ENCODE assay signal across 24 cellular contexts in the genomic region with DNA sequence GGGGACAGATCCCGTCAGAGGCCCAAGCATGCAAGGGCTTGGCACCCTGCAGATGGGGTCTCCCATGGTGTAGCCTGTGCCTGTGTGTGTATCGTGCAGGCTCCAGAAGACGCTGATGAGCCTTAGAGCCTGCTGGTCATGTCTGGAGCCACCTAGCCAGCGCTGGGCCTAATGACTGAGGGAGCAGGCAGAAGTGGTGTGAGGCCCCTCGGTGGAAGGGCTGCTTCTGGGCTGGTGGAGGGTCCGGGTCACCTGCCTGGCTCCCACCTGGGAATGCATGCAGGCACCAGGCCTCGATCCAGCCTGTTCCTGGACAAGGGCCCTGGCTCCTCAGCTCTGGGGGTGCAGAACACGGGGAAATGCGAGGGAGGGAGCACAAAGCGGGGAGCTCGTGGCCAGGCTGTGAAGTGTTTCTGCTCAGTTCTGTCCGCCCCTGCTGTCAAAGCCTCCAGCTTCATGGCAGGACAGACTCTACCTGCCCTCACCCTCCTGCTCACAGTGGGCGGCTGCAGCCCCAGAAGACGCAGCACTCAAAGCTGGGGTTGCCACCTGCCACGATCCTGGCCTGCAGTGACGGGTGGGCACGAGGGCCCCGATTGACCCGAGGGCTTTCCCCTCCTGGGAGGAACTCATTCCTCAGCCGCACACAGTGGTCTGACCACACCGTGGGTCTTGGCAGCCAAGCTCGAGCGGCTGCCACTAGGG. TPM values are rescaled to one million over a fixed set of nuclear protein-coding genes. Genes with fewer than 3 reads are reported as not detected.
DNase-seq lines count a peak whose midpoint lies in the region; ATAC-seq and TF ChIP-seq lines count a peak whose summit lies in the region.
"Had no signal": no experiment of that assay in that cellular context is flagged by ENCODE, and none has a peak within 500 bp of the region (broad histone marks: within the 10 kb centered on the region; RNA-seq: fewer than 3 reads in every experiment).

No MANE protein-coding gene starts in this region.

- H3K36me3 ChIP-seq in right lobe of liver (peaks cover 0 to 3% (median 2%) of the 10 kb centered on the region in 4 donors), sigmoid colon (peaks cover 0 to 19% (median 0%) of the 10 kb centered on the region in 4 donors)

- peaks cover 33% of the 10 kb centered on the region for H3K36me3 Mint-ChIP-seq in activated T-cell treated with anti-CD3 and anti-CD28 coated beads, Interleukin-2, amount 50 U/mL, for 24 hours (ENCODE audit: low read depth)
- peaks cover 10 to 16% of the 10 kb centered on the region in 2 donors for H3K36me3 Mint-ChIP-seq in activated T-cell treated with anti-CD3 and anti-CD28 coated beads, Interleukin-2, amount 50 U/mL, for 72 hours (ENCODE audit: insufficient read depth in 2 of 2)
- peaks cover 34% of the 10 kb centered on the region for H3K36me3 Mint-ChIP-seq in brain

- H3K4me3 Mint-ChIP-seq in activated T-cell treated with anti-CD3 and anti-CD28 coated beads, Interleukin-2, amount 50 U/mL, for 24 hours = no peak overlapping the region
- H3K4me3 Mint-ChIP-seq in activated T-cell treated with anti-CD3 and anti-CD28 coated beads, Interleukin-2, amount 50 U/mL, for 72 hours = no peak overlapping the region
- H3K4me3 Mint-ChIP-seq in brain = no peak overlapping the region
- H3K4me3 Mint-ChIP-seq: activated naive CD4-positive, alpha-beta T cell treated with anti-CD3 and anti-CD28 coated beads for 36 hours; GM23338; stimulated activated naive CD8-positive, alpha-beta T cell treated with anti-CD3 and anti-CD28 coated beads, Interleukin-15, Interleukin-2, amounts not matched to agents 100 ng/mL and 50 ng/mL, for 24 hours; T-cell had no signal

- no peaks in the 10 kb centered on the region for H3K27me3 ChIP-seq in right lobe of liver
- no peaks in the 10 kb centered on the region for H3K27me3 ChIP-seq in sigmoid colon
- H3K27me3 ChIP-seq: Peyer's patch, SJSA1, tibial nerve had no signal

- H3K27ac ChIP-seq in right lobe of liver (peak overlapping the region in 2 of 3 donors; percentile 36 to 49), sigmoid colon (no peak overlapping the region)
- H3K27ac ChIP-seq: Peyer's patch, SJSA1 had no signal

- H3K4me1 Mint-ChIP-seq in activated T-cell treated with anti-CD3 and anti-CD28 coated beads, Interleukin-2, amount 50 U/mL, for 24 hours (ENCODE audit: low read depth) = peaks cover 3% of the 10 kb centered on the region
- H3K4me1 Mint-ChIP-seq in activated T-cell treated with anti-CD3 and anti-CD28 coated beads, Interleukin-2, amount 50 U/mL, for 72 hours (ENCODE audit: low read depth) = no peaks in the 10 kb centered on the region
- H3K4me1 Mint-ChIP-seq in brain = peaks cover 8% of the 10 kb centered on the region
- H3K4me1 Mint-ChIP-seq: GM23338 had no signal

- DNase-seq in activated T-cell treated with anti-CD3 and anti-CD28 coated beads, Interleukin-2, amount 50 U/mL, for 24 hours = peak; percentile 12
- no peak for DNase-seq in activated T-cell treated with anti-CD3 and anti-CD28 coated beads, Interleukin-2, amount 50 U/mL, for 72 hours
- DNase-seq in right lobe of liver (no peak), sigmoid colon (peak; percentile 56), glomerular visceral epithelial cell (ENCODE audit: extremely low spot score) (no peak)
- DNase-seq in activated CD4-positive, CD25-positive, alpha-beta regulatory T cell (lab: John Stamatoyannopoulos, UW) = no peak
- DNase-seq: 8988T; activated naive CD4-positive, alpha-beta T cell treated with anti-CD3 and anti-CD28 coated beads for 36 hours; amniotic stem cell; dermis blood vessel endothelial cell; GF-D8; mammary epithelial cell; NCI-H1436 treated with DMSO at 0.1 percent for 48 hours; NCI-H446 treated with DMSO at 0.1 percent for 48 hours; NK-92 treated with Interleukin-12 subunit alpha and Interleukin-12 subunit beta, amount 100 ng/mL, for 24 hours; stimulated activated CD4-positive, alpha-beta T cell treated with anti-CD3 and anti-CD28 coated beads, Interleukin-15, amount 100 ng/mL, for 24 hours had no signal

- no peak overlapping the region for H3K27ac Mint-ChIP-seq in activated T-cell treated with anti-CD3 and anti-CD28 coated beads, Interleukin-2, amount 50 U/mL, for 24 hours
- H3K27ac Mint-ChIP-seq in activated T-cell treated with anti-CD3 and anti-CD28 coated beads, Interleukin-2, amount 50 U/mL, for 72 hours = no peak overlapping the region
- peak overlapping the region in 3 of 5 experiments; percentile 60 to 80 (median 75) for H3K27ac Mint-ChIP-seq in brain
- H3K27ac Mint-ChIP-seq: activated naive CD4-positive, alpha-beta T cell treated with anti-CD3 and anti-CD28 coated beads for 36 hours; GM23338; stimulated activated naive CD8-positive, alpha-beta T cell treated with anti-CD3 and anti-CD28 coated beads, Interleukin-15, Interleukin-2, amounts not matched to agents 100 ng/mL and 50 ng/mL, for 24 hours; T-cell had no signal

- ATAC-seq in activated T-cell treated with anti-CD3 and anti-CD28 coated beads, Interleukin-2, amount 50 U/mL, for 72 hours (replicated peaks in 1 of 2) = no peak
- ATAC-seq in right lobe of liver = peak in 1 of 4 donors; percentile 19
- ATAC-seq in HG03378 (IDR thresholded peaks at IDR 0.05; ENCODE audit: unreplicated experiment) = no peak
- ATAC-seq: GM23338, T-cell had no signal

- H3K27me3 Mint-ChIP-seq in activated T-cell treated with anti-CD3 and anti-CD28 coated beads, Interleukin-2, amount 50 U/mL, for 24 hours = no peaks in the 10 kb centered on the region
- H3K27me3 Mint-ChIP-seq in activated T-cell treated with anti-CD3 and anti-CD28 coated beads, Interleukin-2, amount 50 U/mL, for 72 hours (ENCODE audit: low read depth) = no peaks in the 10 kb centered on the region
- no peaks in the 10 kb centered on the region for H3K27me3 Mint-ChIP-seq in brain
- H3K27me3 Mint-ChIP-seq: stimulated activated naive CD8-positive, alpha-beta T cell treated with anti-CD3 and anti-CD28 coated beads, Interleukin-15, Interleukin-2, amounts not matched to agents 100 ng/mL and 50 ng/mL, for 24 hours; T-cell had no signal

- TF ChIP-seq POLR2A in right lobe of liver (IDR thresholded peaks at IDR 0.05) (no peak), sigmoid colon (IDR thresholded peaks at IDR 0.05) (no peak)

- WGBS in right lobe of liver (ENCODE audit: insufficient coverage, low coverage, low lambda C conversion rate, missing lambda C conversion rate) = 91% methylated on average over 6 of the region's 23 CpGs
- WGBS in sigmoid colon, 2 donors = 93 to 95% methylated on average over 23 of the region's 23 CpGs

- H3K9me3 Mint-ChIP-seq in activated T-cell treated with anti-CD3 and anti-CD28 coated beads, Interleukin-2, amount 50 U/mL, for 24 hours = peaks cover 9% of the 10 kb centered on the region
- H3K9me3 Mint-ChIP-seq in activated T-cell treated with anti-CD3 and anti-CD28 coated beads, Interleukin-2, amount 50 U/mL, for 72 hours = peaks cover 4 to 6% of the 10 kb centered on the region in 2 donors
- peaks cover 10 to 18% (median 13%) of the 10 kb centered on the region in 5 experiments for H3K9me3 Mint-ChIP-seq in brain
- H3K9me3 Mint-ChIP-seq: GM23338 had no signal

- peaks cover 0 to 32% (median 15%) of the 10 kb centered on the region in 4 donors for H3K4me1 ChIP-seq in right lobe of liver
- H3K4me1 ChIP-seq in sigmoid colon = peaks cover 0 to 17% (median 4%) of the 10 kb centered on the region in 4 donors
- H3K4me1 ChIP-seq: SJSA1 had no signal

- TF ChIP-seq CTCF in brain (conservative IDR thresholded peaks at IDR 0.05) (no peak), right lobe of liver (IDR thresholded peaks at IDR 0.05) (no peak), sigmoid colon (IDR thresholded peaks at IDR 0.05) (no peak)

- intact Hi-C loops in right lobe of liver (cut with DNase I) (no loop called here), sigmoid colon (cut with DNase I) (no loop called here)

- H3K4me3 ChIP-seq in right lobe of liver = no peak overlapping the region
- H3K4me3 ChIP-seq in sigmoid colon = no peak overlapping the region
- H3K4me3 ChIP-seq: GM23338, Peyer's patch, SJSA1, tibial nerve had no signal

- TF ChIP-seq EP300 in sigmoid colon (IDR thresholded peaks at IDR 0.05) = no peak

- H3K9me3 ChIP-seq in right lobe of liver (no peaks in the 10 kb centered on the region), sigmoid colon (peaks cover 0 to 3% (median 0%) of the 10 kb centered on the region in 4 donors)
- H3K9me3 ChIP-seq: Peyer's patch had no signal

RNA-seq across cellular contexts. Expression of gene HS6ST1, which starts 47.3 kb away (rescaled TPM):
- 10 to 100 TPM; 10.6 to 11.3 TPM for total RNA-seq in activated T-cell treated with anti-CD3 and anti-CD28 coated beads, Interleukin-2, amount 50 U/mL, for 72 hours
- polyA plus RNA-seq in brain (ENCODE audit: insufficient read depth, low read depth, low replicate concordance) (64.3 TPM), sigmoid colon (10 to 100 TPM; 12.0 to 25.1 (median 12.7) TPM)
- total RNA-seq in right lobe of liver (10 to 100 TPM; 18.0 to 53.5 (median 31.0) TPM), sigmoid colon (10 to 100 TPM; 13.2 to 27.4 (median 17.1) TPM)

Comparison
In these comparisons a context has a peak if more than half of its experiments do, and no peak if none do; other contexts are left out.
1. DNase-seq: peak in activated T-cell treated with anti-CD3 and anti-CD28 coated beads, Interleukin-2, amount 50 U/mL, for 24 hours (single experiment) and sigmoid colon (single experiment); none in activated T-cell treated with anti-CD3 and anti-CD28 coated beads, Interleukin-2, amount 50 U/mL, for 72 hours (0 of 2), right lobe of liver (0 of 3), glomerular visceral epithelial cell (single experiment) and activated CD4-positive, CD25-positive, alpha-beta regulatory T cell (0 of 4).
2. H3K27ac Mint-ChIP-seq: peak in brain (3 of 5); none in activated T-cell treated with anti-CD3 and anti-CD28 coated beads, Interleukin-2, amount 50 U/mL, for 24 hours (single experiment) and activated T-cell treated with anti-CD3 and anti-CD28 coated beads, Interleukin-2, amount 50 U/mL, for 72 hours (single experiment).
3. H3K27ac ChIP-seq: peak in right lobe of liver (2 of 3); none in sigmoid colon (0 of 4).